2 cellular contexts compared by ENCODE assay signal in genomic region chr4:1470816-1471442, GRCh38.
TF ChIP-seq lines count a peak whose summit lies in the region.

No MANE protein-coding gene starts in this region.

TF ChIP-seq in WTC11, 78 proteins besides CTCF, POLR2A, EP300 and RAD21 (continued from another document):
- TF ChIP-seq ZNF425 (CRISPR knock-in tag; conservative IDR thresholded peaks at IDR 0.05), result no peak
- TF ChIP-seq ZNF263 (CRISPR knock-in tag; IDR thresholded peaks at IDR 0.05; ENCODE audit: low read depth), result no peak
- TF ChIP-seq ATF3 (CRISPR knock-in tag; conservative IDR thresholded peaks at IDR 0.05), result no peak
- no peak for TF ChIP-seq ZNF281 (CRISPR knock-in tag; IDR thresholded peaks at IDR 0.05)
- no peak for TF ChIP-seq CREB1 (CRISPR knock-in tag; IDR thresholded peaks at IDR 0.05)
- TF ChIP-seq GRHL2 (CRISPR knock-in tag; IDR thresholded peaks at IDR 0.05; ENCODE audit: insufficient replicate concordance, severe bottlenecking), result no peak
- no peak for TF ChIP-seq GABPB1 (CRISPR knock-in tag; IDR thresholded peaks at IDR 0.05)
- TF ChIP-seq ATF1 (CRISPR knock-in tag; IDR thresholded peaks at IDR 0.05), result no peak
- TF ChIP-seq MYBL2 (CRISPR knock-in tag; IDR thresholded peaks at IDR 0.05), result no peak
- no peak for TF ChIP-seq FOXJ3 (CRISPR knock-in tag; IDR thresholded peaks at IDR 0.05; ENCODE audit: borderline replicate concordance)
- TF ChIP-seq JAZF1 (CRISPR knock-in tag; IDR thresholded peaks at IDR 0.05), result no peak
- TF ChIP-seq ETV6 (CRISPR knock-in tag; IDR thresholded peaks at IDR 0.05), result no peak
- no peak for TF ChIP-seq FOXK1 (CRISPR knock-in tag; IDR thresholded peaks at IDR 0.05)
- no peak for TF ChIP-seq ZMAT4 (CRISPR knock-in tag; IDR thresholded peaks at IDR 0.05)
- no peak for TF ChIP-seq ZNF423 (CRISPR knock-in tag; IDR thresholded peaks at IDR 0.05)

TF ChIP-seq in HepG2, 621 proteins besides CTCF, POLR2A, EP300 and RAD21:
- no peak for TF ChIP-seq ZBTB40 (IDR thresholded peaks at IDR 0.05)
- TF ChIP-seq ZBTB40 (CRISPR knock-in tag; IDR thresholded peaks at IDR 0.05), result no peak
- TF ChIP-seq ZNF3 (CRISPR knock-in tag; IDR thresholded peaks at IDR 0.05), result no peak
- no peak for TF ChIP-seq ZNF446 (CRISPR knock-in tag; IDR thresholded peaks at IDR 0.05)
- no peak for TF ChIP-seq SRSF1 (optimal IDR thresholded peaks at IDR 0.05; ENCODE audit: low read depth, low read length)
- TF ChIP-seq GABPA (IDR thresholded peaks at IDR 0.05; ENCODE audit: low read depth, low read length), result 0 out of 2 replicates have a peak, but pooled peaks have one; percentile 11
- TF ChIP-seq GABPA (CRISPR knock-in tag; IDR thresholded peaks at IDR 0.05; ENCODE audit: low read depth), result no peak
- no peak for TF ChIP-seq SP140L (CRISPR knock-in tag; IDR thresholded peaks at IDR 0.05; ENCODE audit: borderline replicate concordance)
